ENCODE assay signal across 24 cellular contexts in the genomic region with DNA sequence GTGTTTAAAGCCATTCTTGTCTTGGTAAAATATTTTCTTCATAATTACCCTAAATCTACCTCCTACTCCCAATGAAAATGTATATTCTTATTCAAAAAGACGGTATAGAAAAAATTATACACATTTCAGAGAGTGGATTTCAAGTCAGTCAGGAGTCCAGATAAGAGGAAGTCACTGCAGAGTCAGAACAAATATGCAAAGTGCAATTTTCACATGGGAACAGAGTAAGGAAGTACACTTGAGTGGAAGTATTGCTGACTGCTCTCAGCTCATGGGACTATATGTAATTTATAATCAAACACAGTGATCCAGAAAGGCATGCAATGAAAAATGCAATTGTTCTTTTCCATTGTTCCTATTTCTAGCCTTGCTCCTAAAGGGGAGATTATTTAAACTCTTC.
DNase-seq lines count a peak whose midpoint lies in the region; ATAC-seq, FAIRE-seq and TF ChIP-seq lines count a peak whose summit lies in the region.
"Had no signal": no experiment of that assay in that cellular context is flagged by ENCODE, and none has a peak within 500 bp of the region (broad histone marks: within the 10 kb centered on the region; RNA-seq: fewer than 3 reads in every experiment).

No MANE protein-coding gene starts in this region.

- H3K9ac ChIP-seq in BLaER1 = no peak overlapping the region
- H3K9ac ChIP-seq: GM23248 had no signal

- H3K9me3 ChIP-seq in BLaER1 = peaks cover 22% of the 10 kb centered on the region
- H3K9me3 ChIP-seq in pancreas = no peaks in the 10 kb centered on the region
- H3K9me3 ChIP-seq: A549 had no signal

- no peaks in the 10 kb centered on the region for H4K20me1 ChIP-seq in BLaER1

- H3K4me2 ChIP-seq in BLaER1 = peak overlapping the region; percentile 26
- H3K4me2 ChIP-seq: A549 had no signal

- peak in 3 of 4 donors; percentile 21 to 31 (median 27) for ATAC-seq in pancreas
- ATAC-seq: A549, GM12878 had no signal

- H3K27ac ChIP-seq in BLaER1 (no peak overlapping the region), pancreas (peak overlapping the region in 3 of 4 donors; percentile 92 to 99 (median 96))
- H3K27ac ChIP-seq: A549, GM23248 had no signal

- H3K36me3 ChIP-seq in BLaER1 = no peaks in the 10 kb centered on the region
- H3K36me3 ChIP-seq in pancreas = no peaks in the 10 kb centered on the region

- H3K27me3 ChIP-seq in BLaER1 (no peaks in the 10 kb centered on the region), pancreas (no peaks in the 10 kb centered on the region)

- DNase-seq in MV-4-11 (lab: John Stamatoyannopoulos, UW) (peak; percentile 0), OCI-M1 (lab: John Stamatoyannopoulos, UW) (peak; percentile 9), pancreas (no peak), GM12892 (ENCODE audit: insufficient read length) (no peak), NCI-H1105 treated with DMSO at 0.1 percent for 48 hours (lab: John Stamatoyannopoulos, UW) (no peak)
- DNase-seq in stimulated activated CD4-positive, alpha-beta T cell treated with anti-CD3 and anti-CD28 coated beads, Interleukin-12 subunit alpha, Interleukin-12 subunit beta, amount 100 ng/mL, for 4 hours = no peak
- DNase-seq: 8988T; ACHN; AML-193; CD4-positive, alpha-beta T cell; CD8-positive, alpha-beta memory T cell; DMS 273 treated with DMSO at 0.1 percent for 48 hours; DMS79; EL; GDM1; GM23248; H7; HCEC 1CT had no signal

- H3K4me1 ChIP-seq in BLaER1 (peaks cover 23% of the 10 kb centered on the region), pancreas (peaks cover 0 to 3% (median 3%) of the 10 kb centered on the region in 3 donors)
- H3K4me1 ChIP-seq: A549 had no signal

- TF ChIP-seq POLR2A in GM12892 (IDR thresholded peaks at IDR 0.05; ENCODE audit: low read depth, low read length) = no peak

- FAIRE-seq in pancreas (lab: Jason Lieb, UNC) (no peak), GM12892 (lab: Jason Lieb, UNC) (no peak)
- FAIRE-seq: A549, D721Med, GM12878, GM18507, H1 had no signal

- intact Hi-C loops in pancreas (cut with DNase I) = no loop called here

- H3K4me3 ChIP-seq in BLaER1 (no peak overlapping the region), pancreas (peak overlapping the region in 2 of 4 donors; percentile 54 to 61)
- H3K4me3 ChIP-seq: A549, GM12878, GM23248 had no signal

- WGBS in pancreas, 2 donors = 28 to 32% methylated on average over 1 of the region's 1 CpG

- no peak for TF ChIP-seq CTCF in pancreas (IDR thresholded peaks at IDR 0.05)

Comparison
In these comparisons a context has a peak if more than half of its experiments do, and no peak if none do; other contexts are left out.
1. DNase-seq: peak in MV-4-11 (single experiment) and OCI-M1 (single experiment); none in pancreas (0 of 6), stimulated activated CD4-positive, alpha-beta T cell treated with anti-CD3 and anti-CD28 coated beads, Interleukin-12 subunit alpha, Interleukin-12 subunit beta, amount 100 ng/mL, for 4 hours (single experiment), GM12892 (single experiment) and NCI-H1105 treated with DMSO at 0.1 percent for 48 hours (single experiment).